11 cellular contexts compared by ENCODE assay signal in genomic region chr7:117875566-117875965, GRCh38. TPM values are rescaled to one million over a fixed set of nuclear protein-coding genes. Genes with fewer than 3 reads are reported as not detected.
DNase-seq lines count a peak whose midpoint lies in the region; ATAC-seq lines count a peak whose summit lies in the region.
"Had no signal": no experiment of that assay in that cellular context is flagged by ENCODE, and none has a peak within 500 bp of the region (broad histone marks: within the 10 kb centered on the region; RNA-seq: fewer than 3 reads in every experiment).

No MANE protein-coding gene starts in this region.

- intact Hi-C loops in posterior cingulate gyrus (cut with DNase I), result no loop called here
- intact Hi-C loops in left cardiac atrium (cut with DNase I), result loop anchor here in 1 of 2 donors (10.0 kb wide), 1 partner anchor 121 kb away; no protein-coding TSS in a partner anchor

- DNase-seq in SIG-M5 treated with dmso at 0.1 percent for 504 hours (lab: John Stamatoyannopoulos, UW; ENCODE audit: unreplicated experiment), result peak; percentile 0
- DNase-seq in SIG-M5 (lab: John Stamatoyannopoulos, UW), result no peak
- peak; percentile 22 for DNase-seq in RPMI8226
- peak; percentile 22 for DNase-seq in hepatic stellate cell (ENCODE audit: low spot score)
- no peak for DNase-seq in posterior cingulate gyrus
- DNase-seq in left cardiac atrium, result no peak
- no peak for DNase-seq in DMS153 treated with DMSO at 0.1 percent for 48 hours (lab: John Stamatoyannopoulos, UW; ENCODE audit: unreplicated experiment)
- DNase-seq: dorsolateral prefrontal cortex, NCI-H2107, pancreas had no signal

- ATAC-seq in HG02623 (IDR thresholded peaks at IDR 0.05; ENCODE audit: unreplicated experiment), result no peak
- no peak for ATAC-seq in left cardiac atrium
- ATAC-seq: pancreas had no signal

RNA-seq across cellular contexts. Expression of gene CTTNBP2, which starts 2.3 kb away (rescaled TPM):
- total RNA-seq in left cardiac atrium, result 1 to 10 TPM; 4.3 to 7.0 TPM

Comparison
In these comparisons a context has a peak if more than half of its experiments do, and no peak if none do; other contexts are left out.
1. DNase-seq: peak in SIG-M5 treated with dmso at 0.1 percent for 504 hours (single experiment), RPMI8226 (single experiment) and hepatic stellate cell (single experiment); none in SIG-M5 (single experiment), posterior cingulate gyrus (0 of 10), left cardiac atrium (single experiment) and DMS153 treated with DMSO at 0.1 percent for 48 hours (single experiment).